ENCODE assay signal across 20 cellular contexts in genomic region chr9:13719410-13719809, GRCh38.
A peak's percentile ranks its signal among the peaks of the same experiment; 100 is the strongest.
DNase-seq lines count a peak whose midpoint lies in the region; ATAC-seq and TF ChIP-seq lines count a peak whose summit lies in the region.
"Had no signal": no experiment of that assay in that cellular context is flagged by ENCODE, and none has a peak within 500 bp of the region (broad histone marks: within the 10 kb centered on the region; RNA-seq: fewer than 3 reads in every experiment).

No MANE protein-coding gene starts in this region.

- H2AFZ ChIP-seq in ACC112 (ENCODE audit: low read length, unreplicated experiment): no peak overlapping the region

- no peak for TF ChIP-seq RAD21 in Ishikawa (IDR thresholded peaks at IDR 0.05; ENCODE audit: low read depth)

- ATAC-seq in foreskin keratinocyte: peak; percentile 67
- no peak for ATAC-seq in HG02623 (IDR thresholded peaks at IDR 0.05; ENCODE audit: unreplicated experiment)
- ATAC-seq in GM21423 (IDR thresholded peaks at IDR 0.05; ENCODE audit: unreplicated experiment): no peak
- ATAC-seq: activated naive CD8-positive, alpha-beta T cell treated with anti-CD3 and anti-CD28 coated beads, Interleukin-2, amount 50 U/mL, for 24 hours; activated T-cell treated with anti-CD3 and anti-CD28 coated beads, Interleukin-2, amount 50 U/mL, for 72 hours; HCT116; K562; left ventricle myocardium superior; stimulated activated naive CD8-positive, alpha-beta T cell treated with anti-CD3 and anti-CD28 coated beads, Interleukin-15, amount 100 ng/mL, for 72 hours had no signal

- DNase-seq in astrocyte of the spinal cord (ENCODE audit: low read depth, low spot score): peak; percentile 41
- DNase-seq in foreskin keratinocyte: peak in 1 of 2 donors; percentile 51
- DNase-seq in SKM-1 treated with dmso at 0.1 percent for 144 hours (lab: John Stamatoyannopoulos, UW; ENCODE audit: unreplicated experiment): no peak
- DNase-seq in middle frontal gyrus (ENCODE audit: extremely low spot score, low spot score): no peak
- DNase-seq: activated CD4-positive, alpha-beta memory T cell treated with anti-CD3 and anti-CD28 coated beads, Interleukin-2, amount 10 ng/mL, durations not matched to agents 7 days and 5 days; activated naive CD8-positive, alpha-beta T cell treated with anti-CD3 and anti-CD28 coated beads, Interleukin-2, amount 50 U/mL, for 24 hours; activated T-cell treated with anti-CD3 and anti-CD28 coated beads, Interleukin-2, amount 50 U/mL, for 72 hours; GDM1; left ventricle myocardium superior; NCI-H1105 treated with DMSO at 0.1 percent for 48 hours; NCI-H2171; stimulated activated naive CD8-positive, alpha-beta T cell treated with anti-CD3 and anti-CD28 coated beads, Interleukin-15, amount 100 ng/mL, for 72 hours; uterus had no signal

- no peak for TF ChIP-seq EP300 in Ishikawa (IDR thresholded peaks at IDR 0.05; ENCODE audit: borderline replicate concordance)

- no peaks in the 10 kb centered on the region for H3K36me3 ChIP-seq in ACC112 (ENCODE audit: insufficient read depth, low read length)
- H3K36me3 ChIP-seq: uterus had no signal

- H3K27ac ChIP-seq in ACC112 (ENCODE audit: low read depth, low read length) (peak overlapping the region; percentile 79), foreskin keratinocyte (no peak overlapping the region)
- H3K27ac ChIP-seq: uterus had no signal

- in situ Hi-C loops in astrocyte of the spinal cord (cut with HindIII; ENCODE audit: low sequenced_read_pairs): no loop called here

- H3K27me3 ChIP-seq in ACC112 (ENCODE audit: insufficient read depth, low read length) (no peaks in the 10 kb centered on the region), foreskin keratinocyte (no peaks in the 10 kb centered on the region)
- H3K27me3 ChIP-seq: uterus had no signal

- H3K79me2 ChIP-seq in ACC112 (ENCODE audit: control insufficient read depth, insufficient read depth, low read length, unreplicated experiment): no peaks in the 10 kb centered on the region

- peaks cover 41% of the 10 kb centered on the region for H3K4me1 ChIP-seq in ACC112 (ENCODE audit: control insufficient read depth, insufficient read depth, low read length, unreplicated experiment)
- peaks cover 14% of the 10 kb centered on the region for H3K4me1 ChIP-seq in foreskin keratinocyte
- H3K4me1 ChIP-seq: uterus had no signal

- H3K4me3 ChIP-seq in ACC112 (ENCODE audit: low read depth, low read length) (peak overlapping the region; percentile 34; the same call in 1 of the 2 replicates), astrocyte of the spinal cord (ENCODE audit: low read depth, low read length) (no peak overlapping the region)
- H3K4me3 ChIP-seq: coronary artery, K562, uterus had no signal

- no peak for TF ChIP-seq CTCF in astrocyte of the spinal cord (IDR thresholded peaks at IDR 0.05; ENCODE audit: low read depth, low read length)
- TF ChIP-seq CTCF in foreskin keratinocyte (conservative IDR thresholded peaks at IDR 0.05): no peak

TF ChIP-seq in Ishikawa, 13 proteins besides CTCF, POLR2A, EP300 and RAD21:
- TF ChIP-seq, protein P1, sequence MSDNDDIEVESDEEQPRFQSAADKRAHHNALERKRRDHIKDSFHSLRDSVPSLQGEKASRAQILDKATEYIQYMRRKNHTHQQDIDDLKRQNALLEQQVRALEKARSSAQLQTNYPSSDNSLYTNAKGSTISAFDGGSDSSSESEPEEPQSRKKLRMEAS (IDR thresholded peaks at IDR 0.05): peak; percentile 88
- TF ChIP-seq YY1 (IDR thresholded peaks at IDR 0.05; ENCODE audit: low read depth) (no peak), TEAD4 (IDR thresholded peaks at IDR 0.05) (no peak), FOXM1 (IDR thresholded peaks at IDR 0.05; ENCODE audit: borderline replicate concordance, low read depth) (no peak)
- TF ChIP-seq, protein P2, sequence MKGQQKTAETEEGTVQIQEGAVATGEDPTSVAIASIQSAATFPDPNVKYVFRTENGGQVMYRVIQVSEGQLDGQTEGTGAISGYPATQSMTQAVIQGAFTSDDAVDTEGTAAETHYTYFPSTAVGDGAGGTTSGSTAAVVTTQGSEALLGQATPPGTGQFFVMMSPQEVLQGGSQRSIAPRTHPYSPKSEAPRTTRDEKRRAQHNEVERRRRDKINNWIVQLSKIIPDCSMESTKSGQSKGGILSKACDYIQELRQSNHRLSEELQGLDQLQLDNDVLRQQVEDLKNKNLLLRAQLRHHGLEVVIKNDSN (IDR thresholded peaks at IDR 0.05): peak; percentile 73
